Comparison of ENCODE assay signal across 18 cellular contexts in genomic region chr4:159045321-159045720, GRCh38.
"Had no signal": no experiment of that assay in that cellular context is flagged by ENCODE, and none has a peak within 500 bp of the region (broad histone marks: within the 10 kb centered on the region; RNA-seq: fewer than 3 reads in every experiment).

No MANE protein-coding gene starts in this region.

- H3K27me3 ChIP-seq: right atrium auricular region, tibial artery, vagina had no signal

- H3K36me3 ChIP-seq: right atrium auricular region, tibial artery, vagina had no signal

- H3K4me3 ChIP-seq: right atrium auricular region, tibial artery, vagina had no signal

- H3K27ac Mint-ChIP-seq: dendritic cell treated with granulocyte-macrophage colony-stimulating factor and Interleukin-4, amounts not matched to agents 40 ng/mL and 50 ng/mL, for 4 days; effector memory CD8-positive, alpha-beta T cell; immature natural killer cell; natural killer cell; progenitor cell of endocrine pancreas; stimulated activated naive B cell treated with anti-CD40 and anti-IgM and Interleukin-4, amounts not matched to agents 10 μg/mL and 1 μg/mL and 100 μg/mL, for 72 hours had no signal

- H3K9me3 Mint-ChIP-seq: dendritic cell treated with granulocyte-macrophage colony-stimulating factor and Interleukin-4, amounts not matched to agents 40 ng/mL and 50 ng/mL, for 4 days; effector memory CD8-positive, alpha-beta T cell; immature natural killer cell; natural killer cell; stimulated activated naive B cell treated with anti-CD40 and anti-IgM and Interleukin-4, amounts not matched to agents 10 μg/mL and 1 μg/mL and 100 μg/mL, for 72 hours had no signal

- H3K9me3 ChIP-seq: right atrium auricular region, tibial artery, vagina had no signal

- H3K36me3 Mint-ChIP-seq: immature natural killer cell; natural killer cell; stimulated activated naive B cell treated with anti-CD40 and anti-IgM and Interleukin-4, amounts not matched to agents 10 μg/mL and 1 μg/mL and 100 μg/mL, for 72 hours had no signal

- H3K4me3 Mint-ChIP-seq: dendritic cell treated with granulocyte-macrophage colony-stimulating factor and Interleukin-4, amounts not matched to agents 40 ng/mL and 50 ng/mL, for 4 days; effector memory CD8-positive, alpha-beta T cell; immature natural killer cell; natural killer cell; stimulated activated naive B cell treated with anti-CD40 and anti-IgM and Interleukin-4, amounts not matched to agents 10 μg/mL and 1 μg/mL and 100 μg/mL, for 72 hours had no signal

- ATAC-seq: activated CD4-positive, CD25-positive, alpha-beta regulatory T cell treated with anti-CD3 and anti-CD28 coated beads, Interleukin-2, amount 50 U/mL, for 24 hours; effector memory CD8-positive, alpha-beta T cell; natural killer cell; stimulated activated naive B cell treated with anti-CD40 and anti-IgM and Interleukin-4, amounts not matched to agents 10 μg/mL and 1 μg/mL and 100 μg/mL, for 72 hours had no signal

- DNase-seq: activated CD4-positive, alpha-beta T cell treated with anti-CD3 and anti-CD28 coated beads, Interleukin-2, amount 50 U/mL, for 1 hour; activated CD8-positive, alpha-beta memory T cell treated with anti-CD3 and anti-CD28 coated beads for 24 hours; anterior cingulate cortex; effector memory CD8-positive, alpha-beta T cell; foreskin melanocyte; head of caudate nucleus; immature natural killer cell; mesendoderm; natural killer cell; occipital lobe; stimulated activated CD4-positive, alpha-beta T cell treated with anti-CD3 and anti-CD28 coated beads, Interleukin-4, amount 100 ng/mL, for 1 hour; stimulated activated naive B cell treated with anti-CD40 and anti-IgM and Interleukin-4, amounts not matched to agents 10 μg/mL and 1 μg/mL and 100 μg/mL, for 72 hours; tibial artery had no signal

- H3K27me3 Mint-ChIP-seq: progenitor cell of endocrine pancreas had no signal

- H3K4me1 Mint-ChIP-seq: immature natural killer cell, natural killer cell had no signal

- H3K27ac ChIP-seq: right atrium auricular region, tibial artery, vagina had no signal
